Comparison of ENCODE assay signal across 8 cellular contexts in the genomic region with DNA sequence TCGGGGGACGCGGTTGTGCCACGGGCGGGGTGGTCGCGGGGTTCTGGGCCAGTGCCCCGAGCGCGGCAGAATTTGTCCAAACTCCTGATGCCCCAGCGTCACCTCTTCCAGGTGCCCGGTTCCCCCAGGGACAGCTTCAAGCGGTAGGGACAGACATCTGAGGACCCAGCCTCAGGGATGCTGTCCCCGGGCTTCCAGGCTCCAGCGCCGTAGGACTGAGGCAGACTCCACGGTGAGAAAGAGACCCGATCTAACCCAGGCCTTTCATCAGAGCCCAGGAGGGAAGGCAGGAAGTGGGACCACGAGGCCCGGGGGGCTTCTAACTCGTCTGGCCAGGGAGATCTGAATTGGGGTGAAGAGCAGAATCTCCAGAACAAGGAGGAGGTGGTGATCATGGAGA. TPM values are rescaled to one million over a fixed set of nuclear protein-coding genes. Genes with fewer than 3 reads are reported as not detected.
DNase-seq lines count a peak whose midpoint lies in the region; ATAC-seq and TF ChIP-seq lines count a peak whose summit lies in the region.
"Not testable (repeated sequence)": the region's sequence is repeated elsewhere in the genome, so short reads cannot be mapped to it uniquely, and the experiment has no call there.

No MANE protein-coding gene starts in this region.

- H3K36me3 ChIP-seq in heart left ventricle; mucosa of descending colon (ENCODE audit: low read depth); skeletal muscle satellite cell (ENCODE audit: insufficient read depth, low read length): not testable (repeated sequence)

- H3K9ac ChIP-seq in skeletal muscle satellite cell (ENCODE audit: low read depth, low read length) = peak overlapping the region; percentile 85

- H3K27ac Mint-ChIP-seq in activated CD4-positive, alpha-beta memory T cell treated with anti-CD3 and anti-CD28 coated beads for 36 hours = peak overlapping the region; percentile 85
- H3K27ac Mint-ChIP-seq in central memory CD8-positive, alpha-beta T cell (ENCODE audit: low read depth) = peak overlapping the region; percentile 93

- H3K27me3 Mint-ChIP-seq in activated CD4-positive, alpha-beta memory T cell treated with anti-CD3 and anti-CD28 coated beads for 36 hours; central memory CD8-positive, alpha-beta T cell: not testable (repeated sequence)

- intact Hi-C loops in activated CD4-positive, alpha-beta memory T cell treated with anti-CD3 and anti-CD28 coated beads for 36 hours (cut with micrococcal nuclease); heart left ventricle (cut with DNase I); mucosa of descending colon (cut with DNase I, micrococcal nuclease): not testable (repeated sequence)

- H3K9me3 ChIP-seq in heart left ventricle; mucosa of descending colon; skeletal muscle satellite cell (replicated peaks; ENCODE audit: low read length): not testable (repeated sequence)

- peaks cover 19% of the 10 kb centered on the region for H3K36me3 Mint-ChIP-seq in activated CD4-positive, alpha-beta memory T cell treated with anti-CD3 and anti-CD28 coated beads for 36 hours
- peaks cover 11% of the 10 kb centered on the region for H3K36me3 Mint-ChIP-seq in central memory CD8-positive, alpha-beta T cell (ENCODE audit: insufficient read depth)

- H3K4me3 Mint-ChIP-seq in activated CD4-positive, alpha-beta memory T cell treated with anti-CD3 and anti-CD28 coated beads for 36 hours = peak overlapping the region; percentile 86
- peak overlapping the region; percentile 89 for H3K4me3 Mint-ChIP-seq in central memory CD8-positive, alpha-beta T cell

- H3K4me2 ChIP-seq in skeletal muscle satellite cell (ENCODE audit: low read length) = peak overlapping the region; percentile 69

- H3K9me3 Mint-ChIP-seq in activated CD4-positive, alpha-beta memory T cell treated with anti-CD3 and anti-CD28 coated beads for 36 hours; central memory CD8-positive, alpha-beta T cell: not testable (repeated sequence)

- H3K27ac ChIP-seq in heart left ventricle = peak overlapping the region in 10 of 12 donors; percentile 22 to 64 (median 54)

- POLR2A ChIA-PET in AG04449 (lab: Yijun Ruan, JAX); activated CD4-positive, alpha-beta memory T cell treated with anti-CD3 and anti-CD28 coated beads for 36 hours (lab: Charles Lee): not testable (repeated sequence)

- H3K4me3 ChIP-seq in AG04449 (ENCODE audit: low read depth, low read length) (peak overlapping the region; percentile 59), heart left ventricle (peak overlapping the region; percentile 37 to 79 (median 62)), mucosa of descending colon (peak overlapping the region; percentile 7), skeletal muscle satellite cell (ENCODE audit: low read length) (peak overlapping the region; percentile 82)
- H3K4me3 ChIP-seq in Jurkat, Clone E6-1 (ENCODE audit: low read length) = peak overlapping the region; percentile 61

- WGBS in heart left ventricle, 4 donors = 0 to 1% methylated on average over 10 to 13 of the region's 21 CpGs; no CpG with 5 or more reads in 2 of the 4 donors

- not testable (repeated sequence) for TF ChIP-seq CTCF in AG04449 (IDR thresholded peaks at IDR 0.05; ENCODE audit: insufficient read depth, low read length, missing control alignments); heart left ventricle (IDR thresholded peaks at IDR 0.05); mucosa of descending colon (IDR thresholded peaks at IDR 0.05)

- ATAC-seq in GM19395 (IDR thresholded peaks at IDR 0.05; ENCODE audit: unreplicated experiment) (peak; percentile 13), heart left ventricle (peak; percentile 6 to 52 (median 25)), mucosa of descending colon (peak; percentile 41)
- ATAC-seq in central memory CD8-positive, alpha-beta T cell (replicated peaks; ENCODE audit: extremely low read depth, poor library complexity, severe bottlenecking) = peak; percentile 13

- DNase-seq in AG04449 (ENCODE audit: low read depth, low spot score); Jurkat, Clone E6-1 (ENCODE audit: low read depth, low spot score); activated CD4-positive, alpha-beta memory T cell treated with anti-CD3 and anti-CD28 coated beads for 36 hours; central memory CD8-positive, alpha-beta T cell (ENCODE audit: low spot score in 2 of 2); heart left ventricle; mucosa of descending colon: not testable (repeated sequence)

- H3K4me1 ChIP-seq in heart left ventricle; mucosa of descending colon (ENCODE audit: low read depth); skeletal muscle satellite cell (ENCODE audit: control insufficient read depth, insufficient read depth, low read length): not testable (repeated sequence)

- not testable (repeated sequence) for TF ChIP-seq POLR2A in heart left ventricle (IDR thresholded peaks at IDR 0.05)

- not testable (repeated sequence) for H3K4me1 Mint-ChIP-seq in activated CD4-positive, alpha-beta memory T cell treated with anti-CD3 and anti-CD28 coated beads for 36 hours (ENCODE audit: low read depth)
- H3K4me1 Mint-ChIP-seq in central memory CD8-positive, alpha-beta T cell = peaks cover 19% of the 10 kb centered on the region

- H3K27me3 ChIP-seq in heart left ventricle; skeletal muscle satellite cell (ENCODE audit: control insufficient read depth, insufficient read depth, low read length): not testable (repeated sequence)

- CTCF ChIA-PET in AG04449 (lab: Yijun Ruan, JAX); activated CD4-positive, alpha-beta memory T cell treated with anti-CD3 and anti-CD28 coated beads for 36 hours (lab: Charles Lee): not testable (repeated sequence)

RNA-seq across cellular contexts. Expression of a gene that starts 0.4 kb away (rescaled TPM):
- polyA plus RNA-seq in Jurkat, Clone E6-1 (2012; ENCODE audit: insufficient read depth, insufficient read length) = 26.0 TPM
- total RNA-seq in activated CD4-positive, alpha-beta memory T cell treated with anti-CD3 and anti-CD28 coated beads for 36 hours = 10 to 100 TPM; 22.9 to 24.5 TPM
- total RNA-seq in heart left ventricle (10 to 100 TPM in 8 of 9 donors, 1 to 10 TPM in 1; 8.2 to 14.0 (median 11.4) TPM), mucosa of descending colon (10 to 100 TPM in 2 of 3 donors, 1 to 10 TPM in 1; 6.0 to 21.6 (median 10.2) TPM)
- 10 to 100 TPM in 1 of 2 donors, 1 to 10 TPM in 1; 8.4 to 11.9 TPM for polyA plus RNA-seq in heart left ventricle
- 27.6 and 28.0 TPM in 2 replicates for total RNA-seq in skeletal muscle satellite cell (2012; rRNA removed)

RNA-seq across cellular contexts. Expression of a gene that starts 15.8 kb away (rescaled TPM):
- polyA plus RNA-seq in Jurkat, Clone E6-1 (2012; ENCODE audit: insufficient read depth, insufficient read length) = 11.5 TPM
- 10 to 100 TPM; 13.7 to 15.0 TPM for total RNA-seq in activated CD4-positive, alpha-beta memory T cell treated with anti-CD3 and anti-CD28 coated beads for 36 hours
- 10 to 100 TPM; 12.5 to 33.9 (median 25.2) TPM for total RNA-seq in heart left ventricle
- 10 to 100 TPM in 1 of 2 donors, 1 to 10 TPM in 1; 8.4 to 22.3 TPM for polyA plus RNA-seq in heart left ventricle
- total RNA-seq in mucosa of descending colon = 10 to 100 TPM; 20.1 to 22.8 (median 21.9) TPM
- 48.9 and 51.7 TPM in 2 replicates for total RNA-seq in skeletal muscle satellite cell (2012; rRNA removed)

RNA-seq across cellular contexts. Expression of a gene that starts 32.1 kb away (rescaled TPM):
- polyA plus RNA-seq in Jurkat, Clone E6-1 (2012; ENCODE audit: insufficient read depth, insufficient read length) = not detected
- under 1 TPM; 0.22 to 0.24 TPM for total RNA-seq in activated CD4-positive, alpha-beta memory T cell treated with anti-CD3 and anti-CD28 coated beads for 36 hours
- total RNA-seq in heart left ventricle (not detected), mucosa of descending colon (under 1 TPM in 1 of 3 donors, not detected in 2; 0.16 TPM)
- not detected for polyA plus RNA-seq in heart left ventricle
- not detected in 2 replicates for total RNA-seq in skeletal muscle satellite cell (2012; rRNA removed)

Comparison
In these comparisons a context has a peak if more than half of its experiments do, and no peak if none do; other contexts are left out.
1. H3K4me3 ChIP-seq: peak in every context shown above with its lines; median percentile 82 in skeletal muscle satellite cell; 62 in heart left ventricle; 61 in Jurkat, Clone E6-1; 59 in AG04449; 7 in mucosa of descending colon.